Comparison of ENCODE assay signal across 1 cellular context in genomic region chr2:12300927-12301326, GRCh38.
TF ChIP-seq lines count a peak whose summit lies in the region.

No MANE protein-coding gene starts in this region.

TF ChIP-seq in K562, 482 proteins besides CTCF, POLR2A, EP300 and RAD21:
- TF ChIP-seq ZSCAN29 (IDR thresholded peaks at IDR 0.05) (no peak), BDP1 (IDR thresholded peaks at IDR 0.05; ENCODE audit: insufficient read depth, insufficient read length) (no peak), C11orf30 (IDR thresholded peaks at IDR 0.05; ENCODE audit: low read depth) (peak; percentile 15; the same call in 1 of the 2 replicates), KHSRP (IDR thresholded peaks at IDR 0.05) (no peak), NFE2 (IDR thresholded peaks at IDR 0.05; ENCODE audit: low read depth) (peak; percentile 51; the same call in 1 of the 2 replicates), ZFP30 (CRISPR knock-in tag; IDR thresholded peaks at IDR 0.05; ENCODE audit: borderline replicate concordance) (no peak), HEY1 (CRISPR knock-in tag; IDR thresholded peaks at IDR 0.05; ENCODE audit: borderline replicate concordance) (no peak), MAFF (IDR thresholded peaks at IDR 0.05; ENCODE audit: low read length) (peak; percentile 6; the same call in 1 of the 2 replicates), ZNF217 (CRISPR knock-in tag; IDR thresholded peaks at IDR 0.05) (no peak), ILK (tag; IDR thresholded peaks at IDR 0.05; ENCODE audit: borderline replicate concordance, low read depth) (no peak), ELF1 (tag; IDR thresholded peaks at IDR 0.05) (no peak), MNT (conservative IDR thresholded peaks at IDR 0.05) (no peak), ZNF282 (CRISPR knock-in tag; IDR thresholded peaks at IDR 0.05) (no peak), ZNF165 (CRISPR knock-in tag; IDR thresholded peaks at IDR 0.05; ENCODE audit: borderline replicate concordance) (no peak), NCOR1 (IDR thresholded peaks at IDR 0.05) (no peak), NR2C2 (CRISPR knock-in tag; IDR thresholded peaks at IDR 0.05) (no peak), NR2C2 (tag; IDR thresholded peaks at IDR 0.05) (0 out of 2 replicates have a peak, but pooled peaks have one; percentile 25), CSDE1 (IDR thresholded peaks at IDR 0.05) (no peak), NCOA6 (IDR thresholded peaks at IDR 0.05) (no peak), SMC3 (conservative IDR thresholded peaks at IDR 0.05; ENCODE audit: insufficient read depth, low read depth, low read length) (no peak)
TF ChIP-seq in K562: peak in this region for 4.
